Comparison of ENCODE assay signal across 1 cellular context in genomic region chr2:237572021-237572741, GRCh38.
TF ChIP-seq lines count a peak whose summit lies in the region.

No MANE protein-coding gene starts in this region.

TF ChIP-seq in HEK293, 187 proteins besides CTCF, POLR2A, EP300 and RAD21 (continued from another document):
- TF ChIP-seq PATZ1 (tag by site-specific recombination; IDR thresholded peaks at IDR 0.05) (peak; percentile 51; the same call in 1 of the 2 replicates), ZNF654 (tag by site-specific recombination; IDR thresholded peaks at IDR 0.05; ENCODE audit: low read depth) (peak; percentile 81), ZBTB10 (tag by site-specific recombination; IDR thresholded peaks at IDR 0.05) (peak; percentile 24; the same call in 1 of the 2 replicates), ZNF157 (tag by site-specific recombination; IDR thresholded peaks at IDR 0.05) (no peak), ZNF501 (tag by site-specific recombination; IDR thresholded peaks at IDR 0.05) (0 out of 2 replicates have a peak, but pooled peaks have one; percentile 38), ZNF2 (tag by site-specific recombination; IDR thresholded peaks at IDR 0.05) (peak; percentile 80), TRIM28 (IDR thresholded peaks at IDR 0.05; ENCODE audit: borderline replicate concordance, low read length) (0 out of 2 replicates have a peak, but pooled peaks have one; percentile 29), ZNF580 (tag by site-specific recombination; IDR thresholded peaks at IDR 0.05) (no peak), SETDB1 (IDR thresholded peaks at IDR 0.05; ENCODE audit: insufficient read length, low read length) (no peak), SP7 (tag by site-specific recombination; IDR thresholded peaks at IDR 0.05) (peak; percentile 39; the same call in 1 of the 2 replicates), REST (tag by site-specific recombination; IDR thresholded peaks at IDR 0.05) (no peak), ZNF837 (tag by site-specific recombination; IDR thresholded peaks at IDR 0.05) (no peak), ZNF335 (tag by site-specific recombination; conservative IDR thresholded peaks at IDR 0.05) (peak; percentile 47; the same call in 1 of the 2 replicates), ZBTB6 (tag by site-specific recombination; IDR thresholded peaks at IDR 0.05) (no peak), ZNF146 (tag by site-specific recombination; IDR thresholded peaks at IDR 0.05) (no peak), ZNF394 (tag by site-specific recombination; IDR thresholded peaks at IDR 0.05; ENCODE audit: borderline replicate concordance) (peak; percentile 22; the same call in 1 of the 2 replicates), ZBTB17 (tag by site-specific recombination; IDR thresholded peaks at IDR 0.05) (0 out of 2 replicates have a peak, but pooled peaks have one; percentile 38), HOXC10 (CRISPR knock-in tag; IDR thresholded peaks at IDR 0.05) (no peak), ZFP41 (tag by site-specific recombination; IDR thresholded peaks at IDR 0.05; ENCODE audit: borderline replicate concordance) (no peak), ZBTB26 (tag by site-specific recombination; optimal IDR thresholded peaks at IDR 0.05) (peak; percentile 17), SCRT1 (tag by site-specific recombination; IDR thresholded peaks at IDR 0.05; ENCODE audit: borderline replicate concordance) (no peak), ZNF777 (tag by site-specific recombination; IDR thresholded peaks at IDR 0.05; ENCODE audit: borderline replicate concordance) (no peak), BCL6B (tag by site-specific recombination; IDR thresholded peaks at IDR 0.05) (no peak), ZNF24 (tag by site-specific recombination; IDR thresholded peaks at IDR 0.05) (no peak), ZNF302 (tag by site-specific recombination; IDR thresholded peaks at IDR 0.05; ENCODE audit: low read depth) (no peak), KLF16 (tag by site-specific recombination; IDR thresholded peaks at IDR 0.05) (no peak)
